In the genomic region with DNA sequence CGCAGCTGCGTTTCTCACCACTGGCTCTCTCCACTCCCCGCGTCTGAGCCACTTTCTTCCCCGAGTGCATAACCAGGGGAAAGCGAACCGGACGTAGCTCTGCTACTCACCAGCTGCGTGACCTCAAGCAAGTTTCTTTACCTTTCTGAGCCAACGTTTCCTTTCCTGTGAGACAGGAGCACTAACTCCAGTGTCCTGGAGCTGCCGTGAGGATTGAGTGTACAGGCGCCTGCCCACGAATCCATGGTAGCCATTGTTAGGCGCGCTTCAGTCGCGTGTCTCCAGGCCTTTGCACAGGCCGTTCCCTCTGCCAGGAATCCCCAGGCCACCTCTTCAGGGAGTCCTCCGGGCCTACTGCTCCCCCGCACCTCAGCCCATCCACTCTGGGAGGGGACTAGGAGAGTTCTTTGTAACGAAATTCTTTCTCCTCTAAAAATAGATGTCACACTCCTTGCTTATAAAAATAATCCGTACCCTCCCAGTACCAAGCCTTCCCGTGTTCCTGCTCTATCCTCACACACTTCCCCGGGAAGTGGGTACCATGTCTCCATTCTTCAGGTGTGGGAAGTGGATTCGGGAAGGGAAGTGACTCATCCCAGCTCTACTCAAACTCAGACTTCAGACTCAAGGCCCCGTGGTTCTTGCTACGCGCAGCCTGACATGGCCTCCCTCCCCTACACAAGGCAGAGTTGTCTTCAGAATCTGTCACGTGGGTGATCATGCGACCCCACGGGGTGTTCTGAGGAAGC, we compare ENCODE assay signal across 8 cellular contexts. TPM values are rescaled to one million over a fixed set of nuclear protein-coding genes. Genes with fewer than 3 reads are reported as not detected.
DNase-seq lines count a peak whose midpoint lies in the region; ATAC-seq and TF ChIP-seq lines count a peak whose summit lies in the region.

No MANE protein-coding gene starts in this region.

- intact Hi-C loops in thyroid gland (cut with DNase I) = loop anchor here (10.0 kb wide), 1 partner anchor 255 kb away; no protein-coding TSS in a partner anchor

- H3K36me3 ChIP-seq in muscle layer of colon (ENCODE audit: insufficient read depth, low read length) (no peaks in the 10 kb centered on the region), thyroid gland (no peaks in the 10 kb centered on the region)

- WGBS in thyroid gland, 2 donors = 49 to 53% methylated on average over 31 of the region's 31 CpGs

- no peaks in the 10 kb centered on the region for H3K27me3 ChIP-seq in muscle layer of colon (ENCODE audit: control insufficient read depth in 1 of 2, insufficient read depth in 2 of 2, low read length in 2 of 2)
- H3K27me3 ChIP-seq in thyroid gland = no peaks in the 10 kb centered on the region

- H3K9ac ChIP-seq in muscle layer of colon (ENCODE audit: low read length) = peak overlapping the region; percentile 13

- no peak overlapping the region for H3K27ac ChIP-seq in muscle layer of colon (ENCODE audit: low read depth, low read length)
- H3K27ac ChIP-seq in thyroid gland = peak overlapping the region; percentile 62 to 80 (median 64)

- no peak for TF ChIP-seq POLR2A in thyroid gland (IDR thresholded peaks at IDR 0.05)

- H3K9me3 ChIP-seq in muscle layer of colon (ENCODE audit: low read length) (no peaks in the 10 kb centered on the region), thyroid gland (no peaks in the 10 kb centered on the region)

- H3K4me1 ChIP-seq in muscle layer of colon (ENCODE audit: insufficient read depth, low read length) (peaks cover 36% of the 10 kb centered on the region), thyroid gland (peaks cover 30 to 49% of the 10 kb centered on the region in 2 donors)

- ATAC-seq in GM21529 (IDR thresholded peaks at IDR 0.05; ENCODE audit: unreplicated experiment) = peak; percentile 52

- H3K4me3 ChIP-seq in muscle layer of colon (ENCODE audit: low read depth in 1 of 2, low read length in 2 of 2) (peak overlapping the region in 1 of 2 donors; percentile 41), thyroid gland (replicated peaks in 1 of 3) (no peak overlapping the region)

- in situ Hi-C loops in KBM-7 (cut with MboI; ENCODE audit: low pct_unique_long_range_greater_than_20kb, low sequenced_read_pairs) = no loop called here

- no peak for TF ChIP-seq CTCF in thyroid gland (IDR thresholded peaks at IDR 0.05)

- DNase-seq in Daoy (ENCODE audit: low read depth) (peak; percentile 78), KBM-7 (peak; percentile 55), thyroid gland (peak; percentile 66 to 68), NCI-H345 treated with DMSO at 0.1 percent for 48 hours (lab: John Stamatoyannopoulos, UW; ENCODE audit: unreplicated experiment) (no peak), Ammon's horn (ENCODE audit: low spot score) (no peak)
- peak; percentile 62 for DNase-seq in activated naive CD4-positive, alpha-beta T cell treated with anti-CD3 and anti-CD28 coated beads, Interleukin-2, amount 50 U/mL, for 16 hours

RNA-seq across cellular contexts. Expression of a gene that starts 16.2 kb away (rescaled TPM):
- 0.11 TPM in 1 of 2 replicates, not detected in the other for total RNA-seq in Daoy (2014; rRNA removed; shearing (Covaris generic))
- total RNA-seq in thyroid gland = under 1 TPM in 1 of 4 donors, not detected in 3; 0.11 TPM

Comparison
In these comparisons a context has a peak if more than half of its experiments do, and no peak if none do; other contexts are left out.
1. DNase-seq: peak in Daoy (single experiment), KBM-7 (single experiment), activated naive CD4-positive, alpha-beta T cell treated with anti-CD3 and anti-CD28 coated beads, Interleukin-2, amount 50 U/mL, for 16 hours (single experiment) and thyroid gland (2 of 2); none in NCI-H345 treated with DMSO at 0.1 percent for 48 hours (single experiment) and Ammon's horn (single experiment).